1 cellular context compared by ENCODE assay signal in the genomic region with DNA sequence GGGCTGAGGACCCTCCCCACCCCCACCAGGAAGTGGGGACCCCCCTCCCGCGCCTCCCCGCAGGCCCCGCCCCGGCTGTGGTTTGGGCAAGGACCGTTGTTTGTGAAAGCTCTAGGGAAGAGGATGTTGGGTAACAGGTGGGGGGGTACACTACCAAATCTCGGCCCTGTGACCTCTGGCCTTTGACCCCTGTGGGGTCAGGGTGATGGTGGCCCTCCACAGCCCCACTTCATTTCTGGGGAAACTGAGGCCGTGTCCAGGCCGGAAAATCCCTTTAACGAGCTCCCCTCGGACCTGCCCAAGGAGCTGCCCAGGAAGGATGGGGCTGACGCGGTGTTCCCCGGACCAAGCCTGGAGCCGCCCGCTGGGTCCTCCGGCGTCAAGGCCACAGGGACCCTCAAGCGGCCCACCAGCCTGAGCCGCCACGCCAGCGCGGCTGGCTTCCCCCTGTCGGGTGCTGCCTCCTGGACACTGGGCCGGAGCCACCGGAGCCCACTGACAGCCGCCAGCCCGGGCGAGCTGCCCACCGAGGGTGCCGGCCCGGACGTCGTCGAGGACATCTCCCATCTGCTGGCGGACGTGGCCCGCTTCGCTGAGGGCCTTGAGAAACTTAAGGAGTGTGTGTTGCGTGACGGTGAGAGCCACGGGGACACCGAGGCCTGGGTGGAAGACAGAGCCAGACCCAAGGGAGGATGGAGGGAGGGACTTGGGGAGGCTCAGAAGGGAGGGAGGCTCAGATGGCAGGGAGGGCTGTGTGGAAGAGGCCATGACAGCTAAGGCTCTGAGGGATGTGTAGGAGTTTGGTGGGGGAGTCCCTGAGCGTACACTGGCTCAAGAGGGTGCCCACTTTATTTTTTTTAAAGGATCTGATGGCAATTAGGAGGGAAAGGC.
TF ChIP-seq lines count a peak whose summit lies in the region.

No MANE protein-coding gene starts in this region.

TF ChIP-seq in HEK293, 187 proteins besides CTCF, POLR2A, EP300 and RAD21 (continued from another document):
- TF ChIP-seq, protein P1, sequence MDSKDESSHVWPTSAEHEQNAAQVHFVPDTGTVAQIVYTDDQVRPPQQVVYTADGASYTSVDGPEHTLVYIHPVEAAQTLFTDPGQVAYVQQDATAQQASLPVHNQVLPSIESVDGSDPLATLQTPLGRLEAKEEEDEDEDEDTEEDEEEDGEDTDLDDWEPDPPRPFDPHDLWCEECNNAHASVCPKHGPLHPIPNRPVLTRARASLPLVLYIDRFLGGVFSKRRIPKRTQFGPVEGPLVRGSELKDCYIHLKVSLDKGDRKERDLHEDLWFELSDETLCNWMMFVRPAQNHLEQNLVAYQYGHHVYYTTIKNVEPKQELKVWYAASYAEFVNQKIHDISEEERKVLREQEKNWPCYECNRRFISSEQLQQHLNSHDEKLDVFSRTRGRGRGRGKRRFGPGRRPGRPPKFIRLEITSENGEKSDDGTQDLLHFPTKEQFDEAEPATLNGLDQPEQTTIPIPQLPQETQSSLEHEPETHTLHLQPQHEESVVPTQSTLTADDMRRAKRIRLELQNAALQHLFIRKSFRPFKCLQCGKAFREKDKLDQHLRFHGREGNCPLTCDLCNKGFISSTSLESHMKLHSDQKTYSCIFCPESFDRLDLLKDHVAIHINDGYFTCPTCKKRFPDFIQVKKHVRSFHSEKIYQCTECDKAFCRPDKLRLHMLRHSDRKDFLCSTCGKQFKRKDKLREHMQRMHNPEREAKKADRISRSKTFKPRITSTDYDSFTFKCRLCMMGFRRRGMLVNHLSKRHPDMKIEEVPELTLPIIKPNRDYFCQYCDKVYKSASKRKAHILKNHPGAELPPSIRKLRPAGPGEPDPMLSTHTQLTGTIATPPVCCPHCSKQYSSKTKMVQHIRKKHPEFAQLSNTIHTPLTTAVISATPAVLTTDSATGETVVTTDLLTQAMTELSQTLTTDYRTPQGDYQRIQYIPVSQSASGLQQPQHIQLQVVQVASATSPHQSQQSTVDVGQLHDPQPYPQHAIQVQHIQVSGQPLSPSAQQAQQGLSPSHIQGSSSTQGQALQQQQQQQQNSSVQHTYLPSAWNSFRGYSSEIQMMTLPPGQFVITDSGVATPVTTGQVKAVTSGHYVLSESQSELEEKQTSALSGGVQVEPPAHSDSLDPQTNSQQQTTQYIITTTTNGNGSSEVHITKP (tag by site-specific recombination; IDR thresholded peaks at IDR 0.05) = peak; percentile 48
- TF ChIP-seq ZNF10 (tag by site-specific recombination; IDR thresholded peaks at IDR 0.05) = no peak
- TF ChIP-seq BCL11A (tag by site-specific recombination; IDR thresholded peaks at IDR 0.05; ENCODE audit: low read depth) = peak; percentile 88; the same call in 1 of the 2 replicates
- TF ChIP-seq EGR2 (tag by site-specific recombination; IDR thresholded peaks at IDR 0.05; ENCODE audit: low read depth) = peak; percentile 72; the same call in 1 of the 2 replicates
- TF ChIP-seq, protein P2, sequence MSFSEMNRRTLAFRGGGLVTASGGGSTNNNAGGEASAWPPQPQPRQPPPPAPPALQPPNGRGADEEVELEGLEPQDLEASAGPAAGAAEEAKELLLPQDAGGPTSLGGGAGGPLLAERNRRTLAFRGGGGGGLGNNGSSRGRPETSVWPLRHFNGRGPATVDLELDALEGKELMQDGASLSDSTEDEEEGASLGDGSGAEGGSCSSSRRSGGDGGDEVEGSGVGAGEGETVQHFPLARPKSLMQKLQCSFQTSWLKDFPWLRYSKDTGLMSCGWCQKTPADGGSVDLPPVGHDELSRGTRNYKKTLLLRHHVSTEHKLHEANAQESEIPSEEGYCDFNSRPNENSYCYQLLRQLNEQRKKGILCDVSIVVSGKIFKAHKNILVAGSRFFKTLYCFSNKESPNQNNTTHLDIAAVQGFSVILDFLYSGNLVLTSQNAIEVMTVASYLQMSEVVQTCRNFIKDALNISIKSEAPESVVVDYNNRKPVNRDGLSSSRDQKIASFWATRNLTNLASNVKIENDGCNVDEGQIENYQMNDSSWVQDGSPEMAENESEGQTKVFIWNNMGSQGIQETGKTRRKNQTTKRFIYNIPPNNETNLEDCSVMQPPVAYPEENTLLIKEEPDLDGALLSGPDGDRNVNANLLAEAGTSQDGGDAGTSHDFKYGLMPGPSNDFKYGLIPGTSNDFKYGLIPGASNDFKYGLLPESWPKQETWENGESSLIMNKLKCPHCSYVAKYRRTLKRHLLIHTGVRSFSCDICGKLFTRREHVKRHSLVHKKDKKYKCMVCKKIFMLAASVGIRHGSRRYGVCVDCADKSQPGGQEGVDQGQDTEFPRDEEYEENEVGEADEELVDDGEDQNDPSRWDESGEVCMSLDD (tag by site-specific recombination; IDR thresholded peaks at IDR 0.05) = no peak
- TF ChIP-seq ZNF600 (tag by site-specific recombination; IDR thresholded peaks at IDR 0.05) = peak; percentile 79
- no peak for TF ChIP-seq ZNF302 (tag by site-specific recombination; IDR thresholded peaks at IDR 0.05; ENCODE audit: low read depth)
- TF ChIP-seq ZFP3 (tag by site-specific recombination; IDR thresholded peaks at IDR 0.05; ENCODE audit: low read depth) = peak; percentile 98
- TF ChIP-seq, protein P3, sequence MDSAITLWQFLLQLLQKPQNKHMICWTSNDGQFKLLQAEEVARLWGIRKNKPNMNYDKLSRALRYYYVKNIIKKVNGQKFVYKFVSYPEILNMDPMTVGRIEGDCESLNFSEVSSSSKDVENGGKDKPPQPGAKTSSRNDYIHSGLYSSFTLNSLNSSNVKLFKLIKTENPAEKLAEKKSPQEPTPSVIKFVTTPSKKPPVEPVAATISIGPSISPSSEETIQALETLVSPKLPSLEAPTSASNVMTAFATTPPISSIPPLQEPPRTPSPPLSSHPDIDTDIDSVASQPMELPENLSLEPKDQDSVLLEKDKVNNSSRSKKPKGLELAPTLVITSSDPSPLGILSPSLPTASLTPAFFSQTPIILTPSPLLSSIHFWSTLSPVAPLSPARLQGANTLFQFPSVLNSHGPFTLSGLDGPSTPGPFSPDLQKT (IDR thresholded peaks at IDR 0.05; ENCODE audit: borderline replicate concordance, low read depth, low read length) = no peak
- TF ChIP-seq MEIS1 (CRISPR knock-in tag; IDR thresholded peaks at IDR 0.05; ENCODE audit: borderline replicate concordance) = no peak
- TF ChIP-seq ZSCAN23 (tag by site-specific recombination; IDR thresholded peaks at IDR 0.05) = no peak
- TF ChIP-seq BCL11B (tag by site-specific recombination; IDR thresholded peaks at IDR 0.05; ENCODE audit: low read depth) = peak; percentile 95
- peak; percentile 79 for TF ChIP-seq WT1 (tag by site-specific recombination; IDR thresholded peaks at IDR 0.05)
- TF ChIP-seq SCRT2 (tag by site-specific recombination; IDR thresholded peaks at IDR 0.05) = peak; percentile 82
- no peak for TF ChIP-seq ZNF529 (tag by site-specific recombination; IDR thresholded peaks at IDR 0.05; ENCODE audit: insufficient replicate concordance)
- no peak for TF ChIP-seq ZBTB7A (tag by site-specific recombination; IDR thresholded peaks at IDR 0.05; ENCODE audit: low read depth)
